Comparison of ENCODE assay signal across 20 cellular contexts in genomic region chr15:68313501-68314390, GRCh38. TPM values are rescaled to one million over a fixed set of nuclear protein-coding genes. Genes with fewer than 3 reads are reported as not detected.
DNase-seq lines count a peak whose midpoint lies in the region; ATAC-seq and TF ChIP-seq lines count a peak whose summit lies in the region.
"Had no signal": no experiment of that assay in that cellular context is flagged by ENCODE, and none has a peak within 500 bp of the region (broad histone marks: within the 10 kb centered on the region; RNA-seq: fewer than 3 reads in every experiment).

No MANE protein-coding gene starts in this region.

- H3K4me1 ChIP-seq in upper lobe of right lung: no peaks in the 10 kb centered on the region
- H3K4me1 ChIP-seq: transverse colon had no signal

- TF ChIP-seq CTCF in nephron (IDR thresholded peaks at IDR 0.05; ENCODE audit: unreplicated experiment in 3 of 3): no peak
- no peak for TF ChIP-seq CTCF in upper lobe of right lung (IDR thresholded peaks at IDR 0.05)

- H3K27ac ChIP-seq in upper lobe of right lung: no peak overlapping the region
- H3K27ac ChIP-seq: transverse colon had no signal

- peaks cover 2% of the 10 kb centered on the region for H3K27me3 Mint-ChIP-seq in activated naive CD8-positive, alpha-beta T cell treated with anti-CD3 and anti-CD28 coated beads, Interleukin-2, amount 10 ng/mL, durations not matched to agents 7 days and 5 days
- H3K27me3 Mint-ChIP-seq in activated naive CD8-positive, alpha-beta T cell treated with anti-CD3 and anti-CD28 coated beads for 36 hours: no peaks in the 10 kb centered on the region
- H3K27me3 Mint-ChIP-seq in nephron (ENCODE audit: low read depth): peaks cover 9% of the 10 kb centered on the region
- H3K27me3 Mint-ChIP-seq: activated CD4-positive, alpha-beta T cell treated with anti-CD3 and anti-CD28 coated beads, Interleukin-2, amount 10 ng/mL, durations not matched to agents 7 days and 5 days had no signal

- H3K27ac Mint-ChIP-seq in activated naive CD8-positive, alpha-beta T cell treated with anti-CD3 and anti-CD28 coated beads, Interleukin-2, amount 10 ng/mL, durations not matched to agents 7 days and 5 days: no peak overlapping the region
- no peak overlapping the region for H3K27ac Mint-ChIP-seq in activated naive CD8-positive, alpha-beta T cell treated with anti-CD3 and anti-CD28 coated beads for 36 hours
- H3K27ac Mint-ChIP-seq in nephron: peak overlapping the region in 2 of 3 experiments; percentile 29 to 43
- H3K27ac Mint-ChIP-seq: activated T-cell treated with anti-CD3 and anti-CD28 coated beads, Interleukin-2, amount 50 U/mL, for 72 hours; CD8-positive, alpha-beta memory T cell; effector memory CD8-positive, alpha-beta T cell; immature natural killer cell had no signal

- no peak for ATAC-seq in activated naive CD8-positive, alpha-beta T cell treated with anti-CD3 and anti-CD28 coated beads, Interleukin-2, amount 10 ng/mL, durations not matched to agents 7 days and 5 days (ENCODE audit: low read depth)
- ATAC-seq in upper lobe of right lung: no peak
- ATAC-seq: activated T-cell treated with anti-CD3 and anti-CD28 coated beads, Interleukin-2, amount 50 U/mL, for 72 hours; effector memory CD8-positive, alpha-beta T cell; HepG2; naive thymus-derived CD4-positive, alpha-beta T cell had no signal

- H3K9me3 Mint-ChIP-seq in activated naive CD8-positive, alpha-beta T cell treated with anti-CD3 and anti-CD28 coated beads, Interleukin-2, amount 10 ng/mL, durations not matched to agents 7 days and 5 days: no peaks in the 10 kb centered on the region
- no peaks in the 10 kb centered on the region for H3K9me3 Mint-ChIP-seq in activated naive CD8-positive, alpha-beta T cell treated with anti-CD3 and anti-CD28 coated beads for 36 hours
- H3K9me3 Mint-ChIP-seq in nephron: no peaks in the 10 kb centered on the region
- H3K9me3 Mint-ChIP-seq: activated CD4-positive, alpha-beta T cell treated with anti-CD3 and anti-CD28 coated beads, Interleukin-2, amount 10 ng/mL, durations not matched to agents 7 days and 5 days; activated T-cell treated with anti-CD3 and anti-CD28 coated beads, Interleukin-2, amount 50 U/mL, for 72 hours; CD8-positive, alpha-beta memory T cell; central memory CD8-positive, alpha-beta T cell; effector memory CD8-positive, alpha-beta T cell; immature natural killer cell; naive thymus-derived CD4-positive, alpha-beta T cell had no signal

- POLR2A ChIA-PET in activated naive CD8-positive, alpha-beta T cell treated with anti-CD3 and anti-CD28 coated beads, Interleukin-2, amount 10 ng/mL, durations not matched to agents 7 days and 5 days (lab: Charles Lee): no interaction called here

- H3K4me1 Mint-ChIP-seq in activated naive CD8-positive, alpha-beta T cell treated with anti-CD3 and anti-CD28 coated beads, Interleukin-2, amount 10 ng/mL, durations not matched to agents 7 days and 5 days: no peaks in the 10 kb centered on the region
- H3K4me1 Mint-ChIP-seq in activated naive CD8-positive, alpha-beta T cell treated with anti-CD3 and anti-CD28 coated beads for 36 hours: no peaks in the 10 kb centered on the region
- peaks cover 57% of the 10 kb centered on the region for H3K4me1 Mint-ChIP-seq in nephron
- H3K4me1 Mint-ChIP-seq: CD8-positive, alpha-beta memory T cell; central memory CD8-positive, alpha-beta T cell; immature natural killer cell had no signal

- no peaks in the 10 kb centered on the region for H3K36me3 Mint-ChIP-seq in activated naive CD8-positive, alpha-beta T cell treated with anti-CD3 and anti-CD28 coated beads, Interleukin-2, amount 10 ng/mL, durations not matched to agents 7 days and 5 days
- H3K36me3 Mint-ChIP-seq in activated naive CD8-positive, alpha-beta T cell treated with anti-CD3 and anti-CD28 coated beads for 36 hours: no peaks in the 10 kb centered on the region
- no peaks in the 10 kb centered on the region for H3K36me3 Mint-ChIP-seq in nephron (ENCODE audit: low read depth)
- H3K36me3 Mint-ChIP-seq: CD8-positive, alpha-beta memory T cell; immature natural killer cell; naive thymus-derived CD4-positive, alpha-beta T cell had no signal

- H3K4me3 ChIP-seq in upper lobe of right lung (no peak overlapping the region), MG63 (no peak overlapping the region)
- H3K4me3 ChIP-seq: transverse colon had no signal

- intact Hi-C loops in upper lobe of right lung (cut with DNase I): no loop called here

- H3K9me3 ChIP-seq in upper lobe of right lung: no peaks in the 10 kb centered on the region
- no peaks in the 10 kb centered on the region for H3K9me3 ChIP-seq in MG63
- H3K9me3 ChIP-seq: transverse colon had no signal

- H3K36me3 ChIP-seq in upper lobe of right lung (no peaks in the 10 kb centered on the region), MG63 (peaks cover 38% of the 10 kb centered on the region)
- H3K36me3 ChIP-seq: transverse colon had no signal

- H3K4me3 Mint-ChIP-seq in activated naive CD8-positive, alpha-beta T cell treated with anti-CD3 and anti-CD28 coated beads, Interleukin-2, amount 10 ng/mL, durations not matched to agents 7 days and 5 days: no peak overlapping the region
- no peak overlapping the region for H3K4me3 Mint-ChIP-seq in activated naive CD8-positive, alpha-beta T cell treated with anti-CD3 and anti-CD28 coated beads for 36 hours
- H3K4me3 Mint-ChIP-seq in nephron: no peak overlapping the region
- H3K4me3 Mint-ChIP-seq: activated CD4-positive, alpha-beta T cell treated with anti-CD3 and anti-CD28 coated beads, Interleukin-2, amount 10 ng/mL, durations not matched to agents 7 days and 5 days; activated T-cell treated with anti-CD3 and anti-CD28 coated beads, Interleukin-2, amount 50 U/mL, for 72 hours; CD8-positive, alpha-beta memory T cell; central memory CD8-positive, alpha-beta T cell; effector memory CD8-positive, alpha-beta T cell; immature natural killer cell; naive thymus-derived CD4-positive, alpha-beta T cell had no signal

- DNase-seq in activated naive CD8-positive, alpha-beta T cell treated with anti-CD3 and anti-CD28 coated beads, Interleukin-2, amount 10 ng/mL, durations not matched to agents 7 days and 5 days: peak; percentile 19
- no peak for DNase-seq in activated naive CD8-positive, alpha-beta T cell treated with anti-CD3 and anti-CD28 coated beads for 36 hours
- peak; percentile 32 for DNase-seq in activated CD8-positive, alpha-beta memory T cell treated with anti-CD3 and anti-CD28 coated beads, Interleukin-2, amount 50 U/mL, for 48 hours
- DNase-seq in upper lobe of right lung: peak; percentile 38
- no peak for DNase-seq in MG63
- DNase-seq in A172 (ENCODE audit: low spot score): no peak
- DNase-seq in NCI-H774 (lab: John Stamatoyannopoulos, UW): no peak
- DNase-seq: activated CD4-positive, alpha-beta T cell treated with anti-CD3 and anti-CD28 coated beads, Interleukin-2, amount 10 ng/mL, durations not matched to agents 7 days and 5 days; activated T-cell treated with anti-CD3 and anti-CD28 coated beads, Interleukin-2, amount 50 U/mL, for 72 hours; CD8-positive, alpha-beta memory T cell; effector memory CD8-positive, alpha-beta T cell; immature natural killer cell; NCI-H146; NCI-H226; stimulated activated CD4-positive, alpha-beta T cell treated with anti-CD3 and anti-CD28 coated beads, Interleukin-12 subunit alpha, Interleukin-12 subunit beta, amount 100 ng/mL, for 4 hours; transverse colon had no signal

- no peaks in the 10 kb centered on the region for H3K27me3 ChIP-seq in upper lobe of right lung
- no peaks in the 10 kb centered on the region for H3K27me3 ChIP-seq in MG63
- H3K27me3 ChIP-seq: transverse colon had no signal

RNA-seq across cellular contexts. Expression of gene FEM1B, which starts 36.2 kb away (rescaled TPM):
- total RNA-seq in activated naive CD8-positive, alpha-beta T cell treated with anti-CD3 and anti-CD28 coated beads, Interleukin-2, amount 10 ng/mL, durations not matched to agents 7 days and 5 days: 10 to 100 TPM; 51.9 to 54.0 TPM
- total RNA-seq in activated naive CD8-positive, alpha-beta T cell treated with anti-CD3 and anti-CD28 coated beads for 36 hours: 10 to 100 TPM; 37.0 to 44.1 TPM
- 42.3 TPM for total RNA-seq in upper lobe of right lung
- total RNA-seq in MG63 (2014; rRNA removed; shearing (Covaris generic); ENCODE audit: low replicate concordance): 35.2 and 41.3 TPM in 2 replicates
- total RNA-seq in A172 (2014; rRNA removed; shearing (Covaris generic)): 24.7 and 26.9 TPM in 2 replicates

Comparison
In these comparisons a context has a peak if more than half of its experiments do, and no peak if none do; other contexts are left out.
1. DNase-seq: peak in activated naive CD8-positive, alpha-beta T cell treated with anti-CD3 and anti-CD28 coated beads, Interleukin-2, amount 10 ng/mL, durations not matched to agents 7 days and 5 days (single experiment), activated CD8-positive, alpha-beta memory T cell treated with anti-CD3 and anti-CD28 coated beads, Interleukin-2, amount 50 U/mL, for 48 hours (single experiment) and upper lobe of right lung (single experiment); none in activated naive CD8-positive, alpha-beta T cell treated with anti-CD3 and anti-CD28 coated beads for 36 hours (single experiment), MG63 (single experiment), A172 (single experiment) and NCI-H774 (single experiment).
2. H3K27ac Mint-ChIP-seq: peak in nephron (2 of 3); none in activated naive CD8-positive, alpha-beta T cell treated with anti-CD3 and anti-CD28 coated beads, Interleukin-2, amount 10 ng/mL, durations not matched to agents 7 days and 5 days (single experiment) and activated naive CD8-positive, alpha-beta T cell treated with anti-CD3 and anti-CD28 coated beads for 36 hours (single experiment).